In the genomic region with DNA sequence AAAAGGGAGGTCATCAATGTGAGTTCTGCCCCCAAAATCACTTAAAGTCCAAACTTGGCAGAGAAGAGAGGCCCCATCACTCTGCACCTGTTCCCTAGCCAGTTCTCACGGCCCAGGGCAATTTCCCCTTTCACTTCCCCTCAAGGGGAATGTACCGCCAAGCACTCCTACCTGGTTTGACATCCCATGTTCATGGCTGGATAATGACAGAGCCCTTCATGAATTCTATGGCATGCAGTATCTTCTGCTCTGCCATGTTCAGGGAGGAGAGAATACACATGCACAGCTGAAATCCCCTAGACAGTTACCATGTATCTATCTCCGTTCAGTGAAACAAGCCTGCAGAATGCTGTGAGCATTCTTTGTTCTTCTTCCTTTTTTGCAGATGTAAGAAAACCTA, we compare ENCODE assay signal across 13 cellular contexts.
DNase-seq lines count a peak whose midpoint lies in the region; ATAC-seq and TF ChIP-seq lines count a peak whose summit lies in the region.
"Had no signal": no experiment of that assay in that cellular context is flagged by ENCODE, and none has a peak within 500 bp of the region (broad histone marks: within the 10 kb centered on the region; RNA-seq: fewer than 3 reads in every experiment).

No MANE protein-coding gene starts in this region.

- intact Hi-C loops in OCI-LY7 (cut with micrococcal nuclease; ENCODE audit: unreplicated experiment) = loop anchor here (1.0 to 10.0 kb wide), 4 partner anchors 115 to 1382 kb away; a partner anchor contains a TSS

- peak overlapping the region; percentile 49 for H3K4me3 ChIP-seq in OCI-LY7 (ENCODE audit: low read depth, low read length, poor library complexity, severe bottlenecking)
- H3K4me3 ChIP-seq: dorsolateral prefrontal cortex, gastroesophageal sphincter had no signal

- H3K9me2 ChIP-seq in OCI-LY7 (ENCODE audit: insufficient read depth, low read length) = no peaks in the 10 kb centered on the region

- POLR2A ChIA-PET in OCI-LY7 (lab: Charles Lee) = interaction anchor here (0.6 to 7.6 kb wide), 15 partner anchors 8 to 155 kb away, joined by 3 to 74 read pairs (median 3); no protein-coding TSS in a partner anchor

- peak overlapping the region; percentile 98 for H3K27ac ChIP-seq in OCI-LY7 (ENCODE audit: low read depth, low read length, poor library complexity, severe bottlenecking)
- H3K27ac ChIP-seq: dorsolateral prefrontal cortex, gastroesophageal sphincter had no signal

- H3K36me3 ChIP-seq in OCI-LY7 (ENCODE audit: insufficient read depth, low read length) = no peaks in the 10 kb centered on the region
- H3K36me3 ChIP-seq: gastroesophageal sphincter had no signal

- CTCF ChIA-PET in OCI-LY7 (lab: Charles Lee; ENCODE audit: unreplicated experiment) = interaction anchor here (1.2 kb wide), 1 partner anchor 55 kb away, joined by 4 read pairs; no protein-coding TSS in a partner anchor

- DNase-seq in OCI-LY7 (ENCODE audit: low spot score) (peak; percentile 82), iPS-NIHi7 (ENCODE audit: extremely low spot score) (no peak), SHP77 (lab: John Stamatoyannopoulos, UW) (no peak)
- DNase-seq in activated naive CD4-positive, alpha-beta T cell (lab: John Stamatoyannopoulos, UW) = no peak
- DNase-seq in activated CD4-positive, alpha-beta T cell treated with anti-CD3 and anti-CD28 coated beads, Interleukin-2, amount 50 U/mL, for 48 hours = no peak
- DNase-seq: activated CD8-positive, alpha-beta memory T cell treated with anti-CD3 and anti-CD28 coated beads, Interleukin-2, amount 10 ng/mL, durations not matched to agents 7 days and 5 days; CD4-positive, alpha-beta memory T cell; dorsolateral prefrontal cortex; nucleus accumbens had no signal

- peak overlapping the region; percentile 27; the same call in 1 of the 2 replicates for H2AFZ ChIP-seq in OCI-LY7 (ENCODE audit: low read length)

- TF ChIP-seq CTCF in OCI-LY7 (conservative IDR thresholded peaks at IDR 0.05; ENCODE audit: low read length) = no peak

- no peaks in the 10 kb centered on the region for H3K9me3 ChIP-seq in OCI-LY7 (ENCODE audit: low read length)
- H3K9me3 ChIP-seq: gastroesophageal sphincter had no signal

- peaks cover 71% of the 10 kb centered on the region for H3K4me1 ChIP-seq in OCI-LY7 (ENCODE audit: insufficient read depth, low read length, poor library complexity, severe bottlenecking)
- H3K4me1 ChIP-seq: gastroesophageal sphincter had no signal

- no peaks in the 10 kb centered on the region for H3K79me2 ChIP-seq in OCI-LY7 (ENCODE audit: insufficient read depth, low read depth, low read length)

- no peaks in the 10 kb centered on the region for H4K20me1 ChIP-seq in OCI-LY7 (ENCODE audit: insufficient read depth, low read length)

- ATAC-seq in GM18502 (IDR thresholded peaks at IDR 0.05; ENCODE audit: poor library complexity, unreplicated experiment) (peak; percentile 41), GM21447 (IDR thresholded peaks at IDR 0.05; ENCODE audit: unreplicated experiment) (peak; percentile 37), HG03103 (IDR thresholded peaks at IDR 0.05; ENCODE audit: low read depth, unreplicated experiment) (peak; percentile 34)
- ATAC-seq: activated CD8-positive, alpha-beta memory T cell treated with anti-CD3 and anti-CD28 coated beads, Interleukin-2, amount 10 ng/mL, durations not matched to agents 7 days and 5 days; gastroesophageal sphincter had no signal

- peak overlapping the region; percentile 78 for H3K4me2 ChIP-seq in OCI-LY7 (ENCODE audit: low read length)

- no TSS peak for BruUV-seq in OCI-LY7 (replicated peaks; lab: Mats Ljungman, UMichigan)
